Comparison of ENCODE assay signal across 1 cellular context in genomic region chr13:46100191-46100877, GRCh38.
TF ChIP-seq lines count a peak whose summit lies in the region.

No MANE protein-coding gene starts in this region.

TF ChIP-seq in K562, 482 proteins besides CTCF, POLR2A, EP300 and RAD21 (continued from another document):
- TF ChIP-seq PTBP1 (IDR thresholded peaks at IDR 0.05; ENCODE audit: low read depth, low read length), result no peak
- TF ChIP-seq DLX4 (CRISPR knock-in tag; IDR thresholded peaks at IDR 0.05), result no peak
- no peak for TF ChIP-seq TFAM (CRISPR knock-in tag; conservative IDR thresholded peaks at IDR 0.05)
- TF ChIP-seq POLR2AphosphoS2 (IDR thresholded peaks at IDR 0.05; ENCODE audit: low read length), result no peak
- peak; percentile 47 for TF ChIP-seq TAL1 (IDR thresholded peaks at IDR 0.05)
- TF ChIP-seq PHF21A (IDR thresholded peaks at IDR 0.05; ENCODE audit: borderline replicate concordance, low read depth), result no peak
- no peak for TF ChIP-seq ZNF449 (CRISPR knock-in tag; IDR thresholded peaks at IDR 0.05)
- peak; percentile 45; the same call in 1 of the 2 replicates for TF ChIP-seq NCOR1 (IDR thresholded peaks at IDR 0.05)
- no peak for TF ChIP-seq HSF4 (CRISPR knock-in tag; IDR thresholded peaks at IDR 0.05; ENCODE audit: borderline replicate concordance)
- TF ChIP-seq PATZ1 (CRISPR knock-in tag; IDR thresholded peaks at IDR 0.05; ENCODE audit: borderline replicate concordance), result no peak
- TF ChIP-seq RNF2 (IDR thresholded peaks at IDR 0.05), result no peak
- TF ChIP-seq TCF3 (CRISPR knock-in tag; IDR thresholded peaks at IDR 0.05), result peak; percentile 77
- TF ChIP-seq NRF1 (conservative IDR thresholded peaks at IDR 0.05 in 1 of 2, IDR thresholded peaks at IDR 0.05 in 1 of 2), result no peak
- no peak for TF ChIP-seq RBM15 (IDR thresholded peaks at IDR 0.05; ENCODE audit: insufficient read depth, low read length)
- no peak for TF ChIP-seq PHF20 (IDR thresholded peaks at IDR 0.05; ENCODE audit: partially characterized antibody)
- 0 out of 2 replicates have a peak, but pooled peaks have one; percentile 14 for TF ChIP-seq SMARCA4 (IDR thresholded peaks at IDR 0.05)
- peak; percentile 23; the same call in 1 of the 2 replicates for TF ChIP-seq MTA2 (IDR thresholded peaks at IDR 0.05; ENCODE audit: low read depth)
- TF ChIP-seq GTF2F1 (IDR thresholded peaks at IDR 0.05; ENCODE audit: low read depth, low read length), result no peak
- no peak for TF ChIP-seq SRSF1 (IDR thresholded peaks at IDR 0.05; ENCODE audit: low read depth, low read length)
- no peak for TF ChIP-seq TRIM28 (IDR thresholded peaks at IDR 0.05)
- no peak for TF ChIP-seq SREBF1 (IDR thresholded peaks at IDR 0.05; ENCODE audit: borderline replicate concordance, low read depth, low read length)
- TF ChIP-seq MEF2A (IDR thresholded peaks at IDR 0.05; ENCODE audit: control insufficient read depth, low read depth, low read length), result peak; percentile 81; the same call in 1 of the 2 replicates
- peak; percentile 60; the same call in 1 of the 2 replicates for TF ChIP-seq MEF2D (tag; conservative IDR thresholded peaks at IDR 0.05; ENCODE audit: low read depth)
- TF ChIP-seq ZNF764 (CRISPR knock-in tag; IDR thresholded peaks at IDR 0.05; ENCODE audit: low read depth), result no peak
- peak; percentile 66 for TF ChIP-seq CBFA2T3 (IDR thresholded peaks at IDR 0.05)
- no peak for TF ChIP-seq POLR3A (IDR thresholded peaks at IDR 0.05; ENCODE audit: borderline replicate concordance, extremely low read depth, insufficient read depth, insufficient read length)
- no peak for TF ChIP-seq ZNF165 (CRISPR knock-in tag; IDR thresholded peaks at IDR 0.05; ENCODE audit: borderline replicate concordance)
- TF ChIP-seq SOX6 (IDR thresholded peaks at IDR 0.05), result 0 out of 2 replicates have a peak, but pooled peaks have one; percentile 21
- no peak for TF ChIP-seq HNRNPLL (IDR thresholded peaks at IDR 0.05; ENCODE audit: low read depth, low read length, poor library complexity, severe bottlenecking)
- TF ChIP-seq MCM2 (IDR thresholded peaks at IDR 0.05; ENCODE audit: low read depth), result no peak
- peak; percentile 91 for TF ChIP-seq HMBOX1 (IDR thresholded peaks at IDR 0.05)
- no peak for TF ChIP-seq POU5F1 (IDR thresholded peaks at IDR 0.05; ENCODE audit: borderline replicate concordance, low read depth, low read length, partially characterized antibody)
- no peak for TF ChIP-seq U2AF2 (optimal IDR thresholded peaks at IDR 0.05; ENCODE audit: low read depth, low read length)
- TF ChIP-seq ZNF551 (CRISPR knock-in tag; IDR thresholded peaks at IDR 0.05), result no peak
